7 cellular contexts compared by ENCODE assay signal in the genomic region with DNA sequence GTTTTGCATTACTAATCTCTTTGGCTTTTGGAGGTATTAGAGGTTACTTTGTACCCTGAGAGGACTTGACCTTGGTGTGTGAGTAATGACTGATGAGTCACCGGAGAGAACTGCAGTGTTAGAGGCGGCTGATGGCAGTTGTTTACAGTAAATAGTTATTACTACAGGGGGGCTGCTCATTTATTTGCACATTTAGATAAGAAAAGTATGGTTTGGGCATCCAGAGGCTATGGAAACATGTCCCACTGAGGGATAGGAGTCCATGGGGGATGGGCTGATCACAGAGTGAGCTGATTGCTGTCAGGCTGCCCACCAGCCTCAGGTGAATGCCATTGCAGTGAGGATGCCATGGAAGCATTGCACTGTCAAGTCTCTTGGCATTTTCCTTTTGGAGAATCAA. TPM values are rescaled to one million over a fixed set of nuclear protein-coding genes. Genes with fewer than 3 reads are reported as not detected.
DNase-seq lines count a peak whose midpoint lies in the region; ATAC-seq and TF ChIP-seq lines count a peak whose summit lies in the region.

No MANE protein-coding gene starts in this region.

- no peaks in the 10 kb centered on the region for H3K27me3 ChIP-seq in SJSA1 (replicated peaks)

- peak overlapping the region; percentile 53 for H3K27ac ChIP-seq in SJSA1

- DNase-seq in HCEC 1CT (peak; percentile 26), SJSA1 (ENCODE audit: low read depth in 1 of 2, low spot score in 2 of 2) (peak; percentile 74 to 84), fibroblast of pulmonary artery (ENCODE audit: low read depth) (peak; percentile 55), retinal pigment epithelial cell (ENCODE audit: low read depth) (peak; percentile 71), Right ventricle myocardium inferior (ENCODE audit: missing footprints) (no peak), midbrain (lab: John Stamatoyannopoulos, UW) (no peak)

- peaks cover 31% of the 10 kb centered on the region for H3K4me1 ChIP-seq in SJSA1 (replicated peaks)

- intact Hi-C loops in Right ventricle myocardium inferior (cut with DNase I), result no loop called here

- TF ChIP-seq CTCF in fibroblast of pulmonary artery (IDR thresholded peaks at IDR 0.05; ENCODE audit: low read length, missing control alignments) (no peak), retinal pigment epithelial cell (conservative IDR thresholded peaks at IDR 0.05; ENCODE audit: low read depth, low read length) (no peak)

- H3K9me3 ChIP-seq in SJSA1 (replicated peaks), result no peaks in the 10 kb centered on the region

- no peaks in the 10 kb centered on the region for H3K36me3 ChIP-seq in SJSA1

- ATAC-seq in Right ventricle myocardium inferior (no peak), GM21360 (IDR thresholded peaks at IDR 0.05; ENCODE audit: unreplicated experiment) (no peak)

- no peak overlapping the region for H3K4me3 ChIP-seq in SJSA1
- no peak overlapping the region for H3K4me3 ChIP-seq in fibroblast of pulmonary artery (replicated peaks; ENCODE audit: low read depth, low read length)
- no peak overlapping the region for H3K4me3 ChIP-seq in retinal pigment epithelial cell (ENCODE audit: low read length)

RNA-seq across cellular contexts. Expression of a gene that starts 17.3 kb away (rescaled TPM):
- total RNA-seq in SJSA1 (2014; rRNA removed; shearing (Covaris generic)), result 24.1 and 29.1 TPM in 2 replicates
- total RNA-seq in Right ventricle myocardium inferior, result 0.35 TPM

Comparison
In these comparisons a context has a peak if more than half of its experiments do, and no peak if none do; other contexts are left out.
1. DNase-seq: peak in HCEC 1CT (single experiment), SJSA1 (2 of 2), fibroblast of pulmonary artery (single experiment) and retinal pigment epithelial cell (single experiment); none in Right ventricle myocardium inferior (single experiment) and midbrain (single experiment).
2. RNA of a gene that starts 17.3 kb away (total RNA-seq): 24.1 to 29.1 TPM in SJSA1; 0.35 TPM in Right ventricle myocardium inferior (single experiment); every median in the first group is over 10 times any median in the second.